7 cellular contexts compared by ENCODE assay signal in genomic region chr19:58356236-58356970, GRCh38. TPM values are rescaled to one million over a fixed set of nuclear protein-coding genes. Genes with fewer than 3 reads are reported as not detected.
A peak's percentile ranks its signal among the peaks of the same experiment; 100 is the strongest.
DNase-seq lines count a peak whose midpoint lies in the region; ATAC-seq and TF ChIP-seq lines count a peak whose summit lies in the region.
"Had no signal": no experiment of that assay in that cellular context is flagged by ENCODE, and none has a peak within 500 bp of the region (broad histone marks: within the 10 kb centered on the region; RNA-seq: fewer than 3 reads in every experiment).

No MANE protein-coding gene starts in this region.

- no peak overlapping the region for H3K4me3 Mint-ChIP-seq in chondrocyte (ENCODE audit: unreplicated experiment)

- H3K27me3 Mint-ChIP-seq in chondrocyte (ENCODE audit: low read depth) = no peaks in the 10 kb centered on the region

- no peaks in the 10 kb centered on the region for H3K27me3 ChIP-seq in H7 (ENCODE audit: control insufficient read depth, insufficient read depth, low read length)

- H3K36me3 ChIP-seq in H7 (replicated peaks; ENCODE audit: control insufficient read depth, insufficient read depth, low read length) = no peaks in the 10 kb centered on the region

- ATAC-seq in GM21390 (IDR thresholded peaks at IDR 0.05; ENCODE audit: unreplicated experiment) = no peak
- ATAC-seq in GM21576 (IDR thresholded peaks at IDR 0.05; ENCODE audit: unreplicated experiment) = no peak

- peaks cover 4% of the 10 kb centered on the region for H3K36me3 Mint-ChIP-seq in chondrocyte (ENCODE audit: low read depth)

- peak; percentile 50 for DNase-seq in H7
- DNase-seq in chondrocyte (ENCODE audit: low spot score) = peak; percentile 92
- DNase-seq in skeletal muscle cell (ENCODE audit: low read depth) = no peak
- no peak for DNase-seq in RKO (ENCODE audit: low spot score)
- DNase-seq: NCI-H748 treated with DMSO at 0.1 percent for 48 hours had no signal

- H3K4me3 ChIP-seq in H7 (ENCODE audit: insufficient read depth, low read depth, low read length) = no peak overlapping the region
- peak overlapping the region; percentile 28 for H3K4me3 ChIP-seq in skeletal muscle cell (ENCODE audit: low read depth, low read length)

- no peak overlapping the region for H3K27ac Mint-ChIP-seq in chondrocyte (ENCODE audit: unreplicated experiment)

- no peaks in the 10 kb centered on the region for H3K9me3 Mint-ChIP-seq in chondrocyte (ENCODE audit: low read depth)

- TF ChIP-seq CTCF in chondrocyte (IDR thresholded peaks at IDR 0.05) = no peak

- peaks cover 4% of the 10 kb centered on the region for H3K4me1 Mint-ChIP-seq in chondrocyte (ENCODE audit: low read depth)

RNA-seq across cellular contexts. Expression of gene A1BG, which starts 3.1 kb away (rescaled TPM):
- total RNA-seq in H7 (2014; rRNA removed; shearing (Covaris generic)) = 33.8 and 45.5 TPM in 2 replicates
- 49.7 to 53.8 TPM (median 50.2 TPM) in 3 replicates for total RNA-seq in chondrocyte

RNA-seq across cellular contexts. Expression of gene ZNF497, which starts 6.1 kb away (rescaled TPM):
- 3.0 and 3.2 TPM in 2 replicates for total RNA-seq in H7 (2014; rRNA removed; shearing (Covaris generic))
- total RNA-seq in chondrocyte = 0.65 to 0.69 TPM (median 0.68 TPM) in 3 replicates

RNA-seq across cellular contexts. Expression of gene ZNF837, which starts 24.4 kb away (rescaled TPM):
- total RNA-seq in H7 (2014; rRNA removed; shearing (Covaris generic)) = 4.4 and 7.7 TPM in 2 replicates
- total RNA-seq in chondrocyte = 2.0 to 3.5 TPM (median 2.5 TPM) in 3 replicates

RNA-seq across cellular contexts. Expression of gene ZSCAN22, which starts 29.6 kb away (rescaled TPM):
- 2.6 and 2.7 TPM in 2 replicates for total RNA-seq in H7 (2014; rRNA removed; shearing (Covaris generic))
- total RNA-seq in chondrocyte = 2.8 to 3.2 TPM (median 3.0 TPM) in 3 replicates

RNA-seq across cellular contexts. Expression of gene RPS5, which starts 30.7 kb away (rescaled TPM):
- 2,794 and 2,937 TPM in 2 replicates for total RNA-seq in H7 (2014; rRNA removed; shearing (Covaris generic))
- total RNA-seq in chondrocyte = 624 to 792 TPM (median 634 TPM) in 3 replicates

Comparison
In these comparisons a context has a peak if more than half of its experiments do, and no peak if none do; other contexts are left out.
1. DNase-seq: peak in H7 (single experiment) and chondrocyte (single experiment); none in skeletal muscle cell (single experiment) and RKO (single experiment).